In genomic region chr11:131235328-131236298, GRCh38 we compare ENCODE assay signal across 25 cellular contexts.
"Had no signal": no experiment of that assay in that cellular context is flagged by ENCODE, and none has a peak within 500 bp of the region (broad histone marks: within the 10 kb centered on the region; RNA-seq: fewer than 3 reads in every experiment).

No MANE protein-coding gene starts in this region.

- H3K27ac Mint-ChIP-seq: activated T-helper 1 cell treated with anti-CD3 and anti-CD28 coated beads, Interleukin-12 subunit alpha, Interleukin-12 subunit beta, Interleukin-2, Interleukin-4 antibody, amounts not matched to agents 30 ng/mL and 10 ng/mL and 1 ng/mL, durations not matched to agents 14 hours and 24 hours and 36 hours; T-helper 2 cell treated with Interferon-gamma antibody and Interleukin-4, amounts not matched to agents 5 μg/mL and 100 μg/mL, for 36 hours had no signal

- H3K36me3 ChIP-seq: heart right ventricle, spleen, transverse colon had no signal

- H3K9me3 Mint-ChIP-seq: activated T-helper 1 cell treated with anti-CD3 and anti-CD28 coated beads, Interleukin-12 subunit alpha, Interleukin-12 subunit beta, Interleukin-2, Interleukin-4 antibody, amounts not matched to agents 30 ng/mL and 10 ng/mL and 1 ng/mL, durations not matched to agents 14 hours and 24 hours and 36 hours; neural crest cell; T-helper 2 cell treated with Interferon-gamma antibody and Interleukin-4, amounts not matched to agents 5 μg/mL and 100 μg/mL, for 36 hours had no signal

- H3K4me3 ChIP-seq: heart right ventricle, spleen, testis, transverse colon had no signal

- H3K9me3 ChIP-seq: heart right ventricle, spleen, testis, transverse colon had no signal

- H3K27ac ChIP-seq: heart right ventricle, spleen, testis, transverse colon, VCaP had no signal

- H3K4me1 ChIP-seq: heart right ventricle, spleen, testis, transverse colon had no signal

- ATAC-seq: activated CD4-positive, CD25-positive, alpha-beta regulatory T cell treated with anti-CD3 and anti-CD28 coated beads, Interleukin-2, amount 50 U/mL, for 24 hours; esophagus mucosa; heart right ventricle; left ventricle myocardium superior; right cardiac atrium; stimulated activated naive CD8-positive, alpha-beta T cell treated with anti-CD3 and anti-CD28 coated beads, Interleukin-15, Interleukin-2, amounts not matched to agents 100 U/mL and 50 U/mL, for 24 hours had no signal

- H3K27me3 ChIP-seq: testis, transverse colon had no signal

- H3K4me3 Mint-ChIP-seq: activated T-helper 1 cell treated with anti-CD3 and anti-CD28 coated beads, Interleukin-12 subunit alpha, Interleukin-12 subunit beta, Interleukin-2, Interleukin-4 antibody, amounts not matched to agents 30 ng/mL and 10 ng/mL and 1 ng/mL, durations not matched to agents 14 hours and 24 hours and 36 hours; neural crest cell; T-helper 2 cell treated with Interferon-gamma antibody and Interleukin-4, amounts not matched to agents 5 μg/mL and 100 μg/mL, for 36 hours had no signal

- DNase-seq: activated CD4-positive, alpha-beta T cell treated with anti-CD3 and anti-CD28 coated beads for 48 hours; activated CD4-positive, alpha-beta T cell treated with anti-CD3 and anti-CD28 coated beads, Interleukin-2, amount 50 U/mL, for 48 hours; activated CD8-positive, alpha-beta memory T cell treated with anti-CD3 and anti-CD28 coated beads, Interleukin-2, amount 50 U/mL, for 4 hours; activated gamma-delta T cell; activated naive CD4-positive, alpha-beta T cell treated with anti-CD3 and anti-CD28 coated beads, Interleukin-2, amount 50 U/mL, for 16 hours; activated T-cell treated with anti-CD3 and anti-CD28 coated beads, Interleukin-2, amount 50 U/mL, for 1 hour; amniotic stem cell; cortex of kidney; foreskin fibroblast; heart right ventricle; islet precursor cell; left ventricle myocardium superior; occipital lobe; right cardiac atrium; spleen; stimulated activated naive CD8-positive, alpha-beta T cell treated with anti-CD3 and anti-CD28 coated beads, Interleukin-15, Interleukin-2, amounts not matched to agents 100 U/mL and 50 U/mL, for 24 hours; T-helper 1 cell; testis; transverse colon had no signal
